ENCODE assay signal across 8 cellular contexts in the genomic region with DNA sequence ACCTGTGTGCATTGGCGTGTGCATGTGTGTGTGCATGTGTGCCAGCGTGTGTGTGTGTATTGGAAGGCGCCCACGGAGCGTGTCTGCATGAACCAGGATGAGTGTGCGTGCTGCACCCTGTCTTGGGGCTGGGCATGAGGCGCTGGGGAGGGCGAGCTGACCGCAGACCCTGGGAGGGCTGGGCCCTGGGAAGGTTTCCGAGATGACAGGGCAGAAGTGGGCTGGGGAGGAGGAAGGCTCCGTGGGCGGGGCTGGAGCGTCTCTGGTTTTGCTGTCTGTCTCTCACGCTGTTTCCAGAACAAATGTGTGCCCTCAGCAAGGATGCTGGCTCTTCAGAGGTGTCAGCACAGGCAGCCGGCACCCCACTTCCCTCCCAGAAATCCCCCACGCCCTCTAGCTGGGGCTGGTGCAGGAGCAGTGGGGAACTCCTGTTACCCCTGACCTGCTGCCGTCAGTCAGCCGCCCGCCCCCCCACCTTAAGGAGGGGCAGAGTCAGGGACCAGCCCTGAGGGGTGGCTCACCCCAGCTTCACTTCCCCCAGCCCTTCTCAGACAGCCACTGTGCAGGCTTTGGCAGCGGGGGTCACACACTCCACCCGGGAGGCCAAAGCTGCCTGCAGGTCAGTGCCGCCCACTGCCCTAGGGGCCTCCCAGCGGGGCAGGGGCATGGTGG. TPM values are rescaled to one million over a fixed set of nuclear protein-coding genes. Genes with fewer than 3 reads are reported as not detected.
DNase-seq lines count a peak whose midpoint lies in the region; ATAC-seq and TF ChIP-seq lines count a peak whose summit lies in the region.

A gene with protein sequence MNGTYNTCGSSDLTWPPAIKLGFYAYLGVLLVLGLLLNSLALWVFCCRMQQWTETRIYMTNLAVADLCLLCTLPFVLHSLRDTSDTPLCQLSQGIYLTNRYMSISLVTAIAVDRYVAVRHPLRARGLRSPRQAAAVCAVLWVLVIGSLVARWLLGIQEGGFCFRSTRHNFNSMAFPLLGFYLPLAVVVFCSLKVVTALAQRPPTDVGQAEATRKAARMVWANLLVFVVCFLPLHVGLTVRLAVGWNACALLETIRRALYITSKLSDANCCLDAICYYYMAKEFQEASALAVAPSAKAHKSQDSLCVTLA (plus strand): TSS at position 531 of the 672 bp plus-strand sequence. CDS start 4,473 bp downstream, outside the sequence.

- H3K36me3 ChIP-seq in CD8-positive, alpha-beta memory T cell (ENCODE audit: insufficient read depth, low read length) = no peaks in the 10 kb centered on the region
- H3K36me3 ChIP-seq in spleen = peaks cover 0 to 9% (median under 1%) of the 10 kb centered on the region in 6 donors

- peak within 1 kb of the TSS; percentile 71 to 84 (median 75) for H3K4me3 Mint-ChIP-seq in CD8-positive, alpha-beta memory T cell

- H3K27ac Mint-ChIP-seq in CD8-positive, alpha-beta memory T cell = peak within 1 kb of the TSS; percentile 91 to 99 (median 97)

- H3K4me1 Mint-ChIP-seq in CD8-positive, alpha-beta memory T cell = peaks cover 30 to 63% (median 45%) of the 10 kb centered on the region in 3 donors

- intact Hi-C loops in spleen (cut with DNase I; ENCODE audit: low total_unique reads) = no loop called here

- peak; percentile 64 to 87 (median 84) for DNase-seq in CD8-positive, alpha-beta memory T cell
- peak; percentile 76 for DNase-seq in M059J (ENCODE audit: low read depth)
- peak; percentile 60 to 70 for DNase-seq in activated CD8-positive, alpha-beta memory T cell treated with anti-CD3 and anti-CD28 coated beads for 4 hours (ENCODE audit: low read depth in 2 of 2)
- peak; percentile 15 for DNase-seq in fibroblast of the aortic adventitia (ENCODE audit: low read depth)
- DNase-seq in spleen = peak; percentile 88

- peaks cover 0 to 3% (median 0%) of the 10 kb centered on the region in 3 donors for H3K36me3 Mint-ChIP-seq in CD8-positive, alpha-beta memory T cell

- no peaks in the 10 kb centered on the region for H3K27me3 ChIP-seq in CD8-positive, alpha-beta memory T cell (ENCODE audit: insufficient read depth, low read length, poor library complexity, severe bottlenecking)
- peaks cover 0 to 4% (median 0%) of the 10 kb centered on the region in 7 donors for H3K27me3 ChIP-seq in spleen (replicated peaks in 1 of 7)

- peak within 1 kb of the TSS; percentile 37 for H3K4me3 ChIP-seq in CD8-positive, alpha-beta memory T cell (ENCODE audit: low read length)
- H3K4me3 ChIP-seq in fibroblast of the aortic adventitia (ENCODE audit: low read depth, low read length) (no peak within 1 kb of the TSS), spleen (peak within 1 kb of the TSS in 3 of 8 donors; percentile 18 to 49 (median 22))

- no peak for TF ChIP-seq CTCF in fibroblast of the aortic adventitia (IDR thresholded peaks at IDR 0.05; ENCODE audit: insufficient read depth, low read length)
- peak in 2 of 11 experiments; percentile 25 to 43 for TF ChIP-seq CTCF in spleen (IDR thresholded peaks at IDR 0.05 in 8 of 11, conservative IDR thresholded peaks at IDR 0.05 in 3 of 11)

- POLR2A ChIA-PET in CD8-positive, alpha-beta memory T cell (lab: Charles Lee) = interaction anchor here (1.1 kb wide), 1 partner anchor 38 kb away, joined by 7 read pairs; a partner anchor contains a TSS

- no peaks in the 10 kb centered on the region for H3K27me3 Mint-ChIP-seq in CD8-positive, alpha-beta memory T cell

- peak within 1 kb of the TSS; percentile 51 for H3K27ac ChIP-seq in CD8-positive, alpha-beta memory T cell (ENCODE audit: low read depth, low read length)
- H3K27ac ChIP-seq in spleen = peak within 1 kb of the TSS in 7 of 8 donors; percentile 39 to 85 (median 58)

- H3K4me1 ChIP-seq in CD8-positive, alpha-beta memory T cell (ENCODE audit: insufficient read depth, low read length) = peaks cover 82% of the 10 kb centered on the region
- peaks cover 3 to 73% (median 62%) of the 10 kb centered on the region in 6 donors for H3K4me1 ChIP-seq in spleen

- no peaks in the 10 kb centered on the region for H3K9me3 ChIP-seq in CD8-positive, alpha-beta memory T cell (ENCODE audit: low read length)
- H3K9me3 ChIP-seq in spleen = no peaks in the 10 kb centered on the region

- 22 to 33% (median 25%) methylated on average over 19 to 23 of the region's 23 CpGs for WGBS in spleen, 5 donors

- no peak for TF ChIP-seq POLR2A in spleen (IDR thresholded peaks at IDR 0.05)

- H3K9me3 Mint-ChIP-seq in CD8-positive, alpha-beta memory T cell = peaks cover 0 to 2% (median 0%) of the 10 kb centered on the region in 5 donors

- CTCF ChIA-PET in CD8-positive, alpha-beta memory T cell (lab: Charles Lee) = interaction anchor here (2.5 kb wide), 1 partner anchor 38 kb away, joined by 6 read pairs; no protein-coding TSS in a partner anchor

- ATAC-seq in HG02840 (IDR thresholded peaks at IDR 0.05; ENCODE audit: low FRiP score, unreplicated experiment) (no peak), HG02759 (IDR thresholded peaks at IDR 0.05; ENCODE audit: unreplicated experiment) (no peak), HG03442 (IDR thresholded peaks at IDR 0.05; ENCODE audit: unreplicated experiment) (no peak)

RNA-seq across cellular contexts. Expression of the gene that starts here (rescaled TPM):
- 1 to 10 TPM; 8.4 to 9.0 TPM for total RNA-seq in CD8-positive, alpha-beta memory T cell
- 1.9 TPM for polyA plus RNA-seq in CD8-positive, alpha-beta memory T cell
- total RNA-seq in M059J (2014; rRNA removed; shearing (Covaris generic)) = 0.17 TPM in 1 of 2 replicates, not detected in the other
- total RNA-seq in fibroblast of the aortic adventitia (ENCODE audit: low replicate concordance) = 0.09 and 0.25 TPM in 2 replicates
- 10 to 100 TPM; 10.3 to 25.3 (median 18.7) TPM for total RNA-seq in spleen
- 10 to 100 TPM in 2 of 3 donors, 1 to 10 TPM in 1; 7.4 to 19.1 (median 17.8) TPM for polyA plus RNA-seq in spleen

Comparison
In these comparisons a context has a peak if more than half of its experiments do, and no peak if none do; other contexts are left out.
1. Peak in DNase-seq in M059J; RNA of the gene not detected or under 1 TPM.
2. Peak in DNase-seq in fibroblast of the aortic adventitia; RNA of the gene not detected or under 1 TPM.
3. DNase-seq: peak in every context shown above with its lines; median percentile 88 in spleen; 84 in CD8-positive, alpha-beta memory T cell; 76 in M059J; 65 in activated CD8-positive, alpha-beta memory T cell treated with anti-CD3 and anti-CD28 coated beads for 4 hours; 15 in fibroblast of the aortic adventitia.